In genomic region chr4:7514281-7514680, GRCh38 we compare ENCODE assay signal across 15 cellular contexts.
"Had no signal": no experiment of that assay in that cellular context is flagged by ENCODE, and none has a peak within 500 bp of the region (broad histone marks: within the 10 kb centered on the region; RNA-seq: fewer than 3 reads in every experiment).

No MANE protein-coding gene starts in this region.

- H3K9me3 ChIP-seq: colonic mucosa, prostate gland had no signal

- ATAC-seq: left colon; naive thymus-derived CD4-positive, alpha-beta T cell; sciatic nerve had no signal

- H2AFZ ChIP-seq: parathyroid adenoma had no signal

- H3K27me3 ChIP-seq: cardiac muscle cell, colonic mucosa had no signal

- H3K4me3 ChIP-seq: cardiac muscle cell, colonic mucosa, prostate gland, skin epidermis had no signal

- H3K4me1 ChIP-seq: colonic mucosa, parathyroid adenoma, prostate gland had no signal

- DNase-seq: colonic mucosa; dermis blood vessel endothelial cell; immature natural killer cell; kidney; left colon; mesendoderm; naive thymus-derived CD4-positive, alpha-beta T cell; stimulated activated CD4-positive, alpha-beta T cell treated with anti-CD3 and anti-CD28 coated beads, Interleukin-12 subunit alpha, Interleukin-12 subunit beta, amount 100 ng/mL, for 4 hours; stimulated activated naive CD4-positive, alpha-beta T cell treated with Interleukin-2 at 50 U/mL for 16 hours; trophoblast cell had no signal

- H3K79me2 ChIP-seq: parathyroid adenoma had no signal

- H3K27ac ChIP-seq: cardiac muscle cell, colonic mucosa, parathyroid adenoma, prostate gland, skin epidermis had no signal

- H3K9ac ChIP-seq: parathyroid adenoma had no signal

- H3K36me3 ChIP-seq: cardiac muscle cell, colonic mucosa, prostate gland had no signal
